In genomic region chr10:60372436-60372835, GRCh38 we compare ENCODE assay signal across 21 cellular contexts. TPM values are rescaled to one million over a fixed set of nuclear protein-coding genes. Genes with fewer than 3 reads are reported as not detected.
A peak's percentile ranks its signal among the peaks of the same experiment; 100 is the strongest.
DNase-seq lines count a peak whose midpoint lies in the region; ATAC-seq and TF ChIP-seq lines count a peak whose summit lies in the region.
"Had no signal": no experiment of that assay in that cellular context is flagged by ENCODE, and none has a peak within 500 bp of the region (broad histone marks: within the 10 kb centered on the region; RNA-seq: fewer than 3 reads in every experiment).

No MANE protein-coding gene starts in this region.

- H3K4me3 Mint-ChIP-seq in activated CD4-positive, alpha-beta memory T cell treated with anti-CD3 and anti-CD28 coated beads for 36 hours, result no peak overlapping the region
- H3K4me3 Mint-ChIP-seq: CD14-positive monocyte; CD4-positive, alpha-beta memory T cell; HFFc6 had no signal

- H3K36me3 Mint-ChIP-seq in activated CD4-positive, alpha-beta memory T cell treated with anti-CD3 and anti-CD28 coated beads for 36 hours, result no peaks in the 10 kb centered on the region
- H3K36me3 Mint-ChIP-seq: CD14-positive monocyte had no signal

- CTCF ChIA-PET in activated CD4-positive, alpha-beta memory T cell treated with anti-CD3 and anti-CD28 coated beads for 36 hours (lab: Charles Lee), result no interaction called here

- no peaks in the 10 kb centered on the region for H3K27me3 Mint-ChIP-seq in activated CD4-positive, alpha-beta memory T cell treated with anti-CD3 and anti-CD28 coated beads for 36 hours
- H3K27me3 Mint-ChIP-seq: CD4-positive, alpha-beta memory T cell had no signal

- no peak for ATAC-seq in heart right ventricle
- ATAC-seq: A549, HCT116 had no signal

- no peaks in the 10 kb centered on the region for H3K36me3 ChIP-seq in heart right ventricle
- H3K36me3 ChIP-seq: BLaER1 had no signal

- no peaks in the 10 kb centered on the region for H3K4me1 ChIP-seq in heart right ventricle
- H3K4me1 ChIP-seq: BLaER1 had no signal

- no peak overlapping the region for H3K4me3 ChIP-seq in heart right ventricle
- H3K4me3 ChIP-seq: A549, BLaER1 had no signal

- peak; percentile 57 for DNase-seq in Ammon's horn (ENCODE audit: low spot score)
- peak in 5 of 61 donors; percentile 16 to 48 (median 25) for DNase-seq in caudate nucleus (lab: John Stamatoyannopoulos, UW)
- peak; percentile 62 for DNase-seq in medulla oblongata (ENCODE audit: extremely low spot score)
- peak; percentile 78 for DNase-seq in superior temporal gyrus (ENCODE audit: extremely low spot score)
- no peak for DNase-seq in heart right ventricle
- DNase-seq in activated CD4-positive, alpha-beta memory T cell treated with anti-CD3 and anti-CD28 coated beads for 36 hours, result no peak
- no peak for DNase-seq in NCI-H524 treated with DMSO at 0.1 percent for 48 hours (lab: John Stamatoyannopoulos, UW)
- DNase-seq: AML-193; Calu3; CD4-positive, alpha-beta memory T cell; DMS79 treated with DMSO at 0.1 percent for 48 hours; EL; GOT3; H7; HFFc6; IMR-90 had no signal

- no peaks in the 10 kb centered on the region for H3K4me1 Mint-ChIP-seq in activated CD4-positive, alpha-beta memory T cell treated with anti-CD3 and anti-CD28 coated beads for 36 hours (ENCODE audit: low read depth)

- H3K9me3 ChIP-seq in heart right ventricle, result no peaks in the 10 kb centered on the region
- H3K9me3 ChIP-seq: A549, BLaER1 had no signal

- intact Hi-C loops in heart right ventricle (cut with DNase I), result no loop called here
- intact Hi-C loops in activated CD4-positive, alpha-beta memory T cell treated with anti-CD3 and anti-CD28 coated beads for 36 hours (cut with micrococcal nuclease), result no loop called here

- no peaks in the 10 kb centered on the region for H3K27me3 ChIP-seq in heart right ventricle
- H3K27me3 ChIP-seq: BLaER1 had no signal

- 94% methylated on average over 4 of the region's 4 CpGs for WGBS in heart right ventricle, 2 donors

- no peaks in the 10 kb centered on the region for H3K9me3 Mint-ChIP-seq in activated CD4-positive, alpha-beta memory T cell treated with anti-CD3 and anti-CD28 coated beads for 36 hours
- H3K9me3 Mint-ChIP-seq: CD14-positive monocyte; CD4-positive, alpha-beta memory T cell; HFFc6 had no signal

- TF ChIP-seq CTCF in heart right ventricle (IDR thresholded peaks at IDR 0.05), result no peak

- POLR2A ChIA-PET in activated CD4-positive, alpha-beta memory T cell treated with anti-CD3 and anti-CD28 coated beads for 36 hours (lab: Charles Lee), result no interaction called here

- H3K27ac ChIP-seq in caudate nucleus (ENCODE audit: low read depth, low read length), result peak overlapping the region; percentile 46
- H3K27ac ChIP-seq in heart right ventricle, result no peak overlapping the region
- H3K27ac ChIP-seq: 22Rv1, A549, BLaER1 had no signal

- H3K27ac Mint-ChIP-seq in activated CD4-positive, alpha-beta memory T cell treated with anti-CD3 and anti-CD28 coated beads for 36 hours, result no peak overlapping the region
- H3K27ac Mint-ChIP-seq: CD14-positive monocyte, HFFc6 had no signal

RNA-seq across cellular contexts. Expression of gene ANK3, which starts 17.2 kb away (rescaled TPM):
- total RNA-seq in heart right ventricle, result 100 to 1,000 TPM; 186 to 287 (median 259) TPM
- polyA plus RNA-seq in heart right ventricle, result 10 to 100 TPM; 34.4 to 49.1 TPM
- total RNA-seq in activated CD4-positive, alpha-beta memory T cell treated with anti-CD3 and anti-CD28 coated beads for 36 hours, result 10 to 100 TPM; 18.5 to 21.2 TPM
- total RNA-seq: HFFc6 had no signal
- polyA plus RNA-seq: CD14-positive monocyte had no signal

Comparison
In these comparisons a context has a peak if more than half of its experiments do, and no peak if none do; other contexts are left out.
1. DNase-seq: peak in Ammon's horn (single experiment), medulla oblongata (single experiment) and superior temporal gyrus (single experiment); none in heart right ventricle (0 of 2), activated CD4-positive, alpha-beta memory T cell treated with anti-CD3 and anti-CD28 coated beads for 36 hours (single experiment) and NCI-H524 treated with DMSO at 0.1 percent for 48 hours (single experiment).
2. RNA of gene ANK3, which starts 17.2 kb away (total RNA-seq): 186 to 287 TPM in heart right ventricle; 18.5 to 21.2 TPM in activated CD4-positive, alpha-beta memory T cell treated with anti-CD3 and anti-CD28 coated beads for 36 hours; every median in the first group is over 4 times any median in the second.